22 cellular contexts compared by ENCODE assay signal in the genomic region with DNA sequence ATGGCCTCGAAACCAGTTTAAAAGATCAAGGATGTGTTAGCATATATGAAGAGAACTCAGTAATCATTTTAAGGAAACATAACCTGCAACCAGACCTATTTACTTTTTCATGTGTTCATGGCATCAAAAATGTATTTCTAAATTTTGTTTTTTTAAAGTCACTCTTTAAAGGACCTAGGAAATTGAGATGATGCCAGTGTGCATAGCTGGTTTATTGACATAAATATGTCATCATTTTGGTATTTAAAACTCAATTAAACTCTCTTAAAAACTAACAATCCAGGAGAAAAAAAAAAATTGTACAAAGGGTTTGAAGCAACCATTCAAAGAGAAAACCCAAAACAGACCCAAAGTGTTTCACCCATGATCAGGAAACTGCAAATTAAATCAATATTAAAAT.
DNase-seq lines count a peak whose midpoint lies in the region; ATAC-seq and TF ChIP-seq lines count a peak whose summit lies in the region.
"Had no signal": no experiment of that assay in that cellular context is flagged by ENCODE, and none has a peak within 500 bp of the region (broad histone marks: within the 10 kb centered on the region; RNA-seq: fewer than 3 reads in every experiment).

No MANE protein-coding gene starts in this region.

- DNase-seq in HCEC 1CT (peak; percentile 42), adipocyte (ENCODE audit: low read depth) (peak; percentile 57), fibroblast of peridontal ligament (ENCODE audit: extremely low read depth) (peak; percentile 59), body of pancreas (no peak), MG63 (no peak), NCI-H510A treated with DMSO at 0.1 percent for 48 hours (lab: John Stamatoyannopoulos, UW) (no peak)
- DNase-seq: AML-193; C1 segment of cervical spinal cord; CD8-positive, alpha-beta T cell; DND-41; KBM-7; NCI-H1092 treated with DMSO at 0.1 percent for 48 hours; NCI-H1436 treated with DMSO at 0.1 percent for 48 hours; NCI-H1930; NCI-H226; NCI-H524; NCI-H774; NK-92 treated with Interleukin-12 subunit alpha and Interleukin-12 subunit beta, amount 100 ng/mL, for 24 hours; SW 1271 had no signal

- H3K4me3 ChIP-seq in adipocyte (ENCODE audit: low read length) (no peak overlapping the region), body of pancreas (no peak overlapping the region), MG63 (no peak overlapping the region)
- H3K4me3 ChIP-seq: SJSA1 had no signal

- H3K9ac ChIP-seq in adipocyte (ENCODE audit: low read length): no peak overlapping the region

- no peak for TF ChIP-seq POLR2A in body of pancreas (IDR thresholded peaks at IDR 0.05)

- no peak overlapping the region for H3K27ac ChIP-seq in body of pancreas
- H3K27ac ChIP-seq: SJSA1 had no signal

- WGBS in body of pancreas, 2 donors: 67 to 69% methylated on average over 1 of the region's 1 CpG

- peaks cover 60% of the 10 kb centered on the region for H3K4me1 ChIP-seq in adipocyte (ENCODE audit: control insufficient read depth, insufficient read depth, low read length)
- H3K4me1 ChIP-seq in body of pancreas: no peaks in the 10 kb centered on the region
- H3K4me1 ChIP-seq: SJSA1 had no signal

- no peak for TF ChIP-seq CTCF in body of pancreas (IDR thresholded peaks at IDR 0.05)

- H3K27me3 ChIP-seq in adipocyte (replicated peaks; ENCODE audit: control insufficient read depth, insufficient read depth, low read length) (no peaks in the 10 kb centered on the region), body of pancreas (no peaks in the 10 kb centered on the region), MG63 (no peaks in the 10 kb centered on the region)
- H3K27me3 ChIP-seq: SJSA1 had no signal

- intact Hi-C loops in body of pancreas (cut with DNase I): no loop called here

- no peak for ATAC-seq in GM21367 (IDR thresholded peaks at IDR 0.05; ENCODE audit: unreplicated experiment)
- ATAC-seq in body of pancreas: no peak
- ATAC-seq: CD8-positive, alpha-beta T cell; Right ventricle myocardium inferior had no signal

- no peaks in the 10 kb centered on the region for H3K36me3 ChIP-seq in adipocyte (ENCODE audit: control insufficient read depth, insufficient read depth, low read length, severe bottlenecking)
- H3K36me3 ChIP-seq in body of pancreas (replicated peaks in 1 of 2; ENCODE audit: insufficient read depth in 1 of 2, low read depth in 2 of 2): no peaks in the 10 kb centered on the region
- no peaks in the 10 kb centered on the region for H3K36me3 ChIP-seq in MG63
- H3K36me3 ChIP-seq: SJSA1 had no signal

- no peaks in the 10 kb centered on the region for H3K9me3 ChIP-seq in adipocyte (ENCODE audit: control insufficient read depth, low read length)
- H3K9me3 ChIP-seq in body of pancreas: no peaks in the 10 kb centered on the region
- peaks cover 2% of the 10 kb centered on the region; the same call in 1 of the 2 replicates for H3K9me3 ChIP-seq in MG63
- H3K9me3 ChIP-seq: SJSA1 had no signal

Comparison
In these comparisons a context has a peak if more than half of its experiments do, and no peak if none do; other contexts are left out.
1. DNase-seq: peak in HCEC 1CT (single experiment), adipocyte (single experiment) and fibroblast of peridontal ligament (single experiment); none in body of pancreas (0 of 4), MG63 (single experiment) and NCI-H510A treated with DMSO at 0.1 percent for 48 hours (single experiment).